ENCODE assay signal across 14 cellular contexts in genomic region chr7:3957735-3958491, GRCh38.
DNase-seq lines count a peak whose midpoint lies in the region; ATAC-seq and TF ChIP-seq lines count a peak whose summit lies in the region.
"Had no signal": no experiment of that assay in that cellular context is flagged by ENCODE, and none has a peak within 500 bp of the region (broad histone marks: within the 10 kb centered on the region; RNA-seq: fewer than 3 reads in every experiment).

No MANE protein-coding gene starts in this region.

- TF ChIP-seq EP300 in esophagus muscularis mucosa (IDR thresholded peaks at IDR 0.05) = no peak

- no peaks in the 10 kb centered on the region for H3K27me3 ChIP-seq in testis
- no peaks in the 10 kb centered on the region for H3K27me3 ChIP-seq in esophagus muscularis mucosa

- H3K9me3 ChIP-seq in testis (no peaks in the 10 kb centered on the region), esophagus muscularis mucosa (no peaks in the 10 kb centered on the region)

- intact Hi-C loops in testis (cut with DNase I; ENCODE audit: low total_unique reads) (no loop called here), esophagus muscularis mucosa (cut with DNase I) (no loop called here)

- ATAC-seq in GM18511 (IDR thresholded peaks at IDR 0.05; ENCODE audit: unreplicated experiment) (peak; percentile 38), GM21447 (IDR thresholded peaks at IDR 0.05; ENCODE audit: unreplicated experiment) (peak; percentile 48), HG03159 (IDR thresholded peaks at IDR 0.05; ENCODE audit: unreplicated experiment) (peak; percentile 48), GM18870 (IDR thresholded peaks at IDR 0.05; ENCODE audit: unreplicated experiment) (no peak)
- ATAC-seq: activated T-helper 17 cell treated with anti-CD3 and anti-CD28 coated beads, Interleukin-2, amount 50 U/mL, for 72 hours had no signal

- DNase-seq in kidney glomerular epithelial cell (lab: John Stamatoyannopoulos, UW) (peak; percentile 12), testis (no peak), esophagus muscularis mucosa (ENCODE audit: extremely low spot score) (no peak), SIG-M5 (lab: John Stamatoyannopoulos, UW) (no peak)
- DNase-seq: foreskin melanocyte, KBM-7, NCI-H1092, substantia nigra had no signal

- no peak overlapping the region for H3K27ac ChIP-seq in testis
- no peak overlapping the region for H3K27ac ChIP-seq in esophagus muscularis mucosa (replicated peaks in 1 of 4)
- H3K27ac ChIP-seq: VCaP had no signal

- TF ChIP-seq POLR2A in testis (IDR thresholded peaks at IDR 0.05) (no peak), esophagus muscularis mucosa (IDR thresholded peaks at IDR 0.05; ENCODE audit: low read depth) (no peak)

- H3K36me3 ChIP-seq in testis (ENCODE audit: low read depth, missing control alignments) (no peaks in the 10 kb centered on the region), esophagus muscularis mucosa (no peaks in the 10 kb centered on the region)

- 63 to 77% methylated on average over 9 of the region's 9 CpGs for WGBS in testis, 2 donors
- 73% methylated on average over 9 of the region's 9 CpGs for WGBS in esophagus muscularis mucosa

- H3K4me3 ChIP-seq in testis = no peak overlapping the region
- no peak overlapping the region for H3K4me3 ChIP-seq in esophagus muscularis mucosa

- no peak for TF ChIP-seq CTCF in testis (IDR thresholded peaks at IDR 0.05)
- no peak for TF ChIP-seq CTCF in esophagus muscularis mucosa (IDR thresholded peaks at IDR 0.05)

- H3K4me1 ChIP-seq in testis = no peaks in the 10 kb centered on the region
- no peaks in the 10 kb centered on the region for H3K4me1 ChIP-seq in esophagus muscularis mucosa
